In the genomic region with DNA sequence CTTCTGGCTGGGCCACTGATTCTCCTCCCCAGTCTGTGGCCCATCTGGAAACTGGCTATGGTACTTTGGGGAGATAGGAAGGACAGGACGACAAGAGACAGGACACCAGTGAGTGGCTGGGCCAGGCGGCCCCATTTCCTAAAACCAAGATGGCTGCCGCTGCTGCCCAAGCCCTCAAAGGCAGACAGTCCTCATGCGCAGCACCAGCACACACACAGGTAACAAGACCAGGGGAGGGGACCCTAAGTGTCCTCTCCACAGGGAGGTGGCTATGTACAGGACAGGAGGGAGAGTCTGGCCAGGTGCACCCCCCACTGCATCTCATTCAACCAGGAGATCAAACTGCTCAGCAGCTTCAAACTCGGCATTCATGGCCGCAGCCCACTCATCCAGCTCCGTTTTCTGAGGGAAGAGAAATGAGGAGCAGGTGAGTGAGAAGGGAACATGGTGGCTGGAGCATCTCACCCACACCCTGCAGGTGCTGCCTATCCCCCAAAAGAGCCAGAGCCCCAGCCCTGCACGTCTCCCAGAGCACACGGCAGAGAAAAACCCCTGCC, we compare ENCODE assay signal across 10 cellular contexts. TPM values are rescaled to one million over a fixed set of nuclear protein-coding genes. Genes with fewer than 3 reads are reported as not detected.
A peak's percentile ranks its signal among the peaks of the same experiment; 100 is the strongest.
DNase-seq lines count a peak whose midpoint lies in the region; ATAC-seq and TF ChIP-seq lines count a peak whose summit lies in the region.
"Had no signal": no experiment of that assay in that cellular context is flagged by ENCODE, and none has a peak within 500 bp of the region (broad histone marks: within the 10 kb centered on the region; RNA-seq: fewer than 3 reads in every experiment).

No MANE protein-coding gene starts in this region.

- no peaks in the 10 kb centered on the region for H3K9me3 Mint-ChIP-seq in activated CD8-positive, alpha-beta T cell treated with anti-CD3 and anti-CD28 coated beads, Interleukin-2, amount 10 ng/mL, durations not matched to agents 7 days and 5 days (ENCODE audit: insufficient read depth)
- H3K9me3 Mint-ChIP-seq in activated CD8-positive, alpha-beta T cell treated with anti-CD3 and anti-CD28 coated beads for 36 hours, result no peaks in the 10 kb centered on the region
- H3K9me3 Mint-ChIP-seq in natural killer cell treated with Interleukin-12 subunit alpha and Interleukin-12 subunit beta and Interleukin-15 and Interleukin-18, amount 100 ng/mL, for 72 hours, result no peaks in the 10 kb centered on the region

- no peaks in the 10 kb centered on the region for H3K27me3 Mint-ChIP-seq in activated CD8-positive, alpha-beta T cell treated with anti-CD3 and anti-CD28 coated beads, Interleukin-2, amount 10 ng/mL, durations not matched to agents 7 days and 5 days (ENCODE audit: low read depth)
- H3K27me3 Mint-ChIP-seq in activated CD8-positive, alpha-beta T cell treated with anti-CD3 and anti-CD28 coated beads for 36 hours, result no peaks in the 10 kb centered on the region
- H3K27me3 Mint-ChIP-seq in natural killer cell treated with Interleukin-12 subunit alpha and Interleukin-12 subunit beta and Interleukin-15 and Interleukin-18, amount 100 ng/mL, for 72 hours, result no peaks in the 10 kb centered on the region

- H3K9ac ChIP-seq in OCI-LY3 (ENCODE audit: low read length), result no peak overlapping the region

- 0 out of 2 replicates have a peak overlapping the region, but pooled peaks have one; percentile 22 for H3K4me2 ChIP-seq in OCI-LY3 (ENCODE audit: low read length)

- H3K4me3 Mint-ChIP-seq in activated CD8-positive, alpha-beta T cell treated with anti-CD3 and anti-CD28 coated beads, Interleukin-2, amount 10 ng/mL, durations not matched to agents 7 days and 5 days, result peak overlapping the region; percentile 4
- no peak overlapping the region for H3K4me3 Mint-ChIP-seq in activated CD8-positive, alpha-beta T cell treated with anti-CD3 and anti-CD28 coated beads for 36 hours
- peak overlapping the region; percentile 39 for H3K4me3 Mint-ChIP-seq in natural killer cell treated with Interleukin-12 subunit alpha and Interleukin-12 subunit beta and Interleukin-15 and Interleukin-18, amount 100 ng/mL, for 72 hours

- H3K4me1 Mint-ChIP-seq in activated CD8-positive, alpha-beta T cell treated with anti-CD3 and anti-CD28 coated beads, Interleukin-2, amount 10 ng/mL, durations not matched to agents 7 days and 5 days (ENCODE audit: low read depth), result peaks cover 63% of the 10 kb centered on the region
- H3K4me1 Mint-ChIP-seq in activated CD8-positive, alpha-beta T cell treated with anti-CD3 and anti-CD28 coated beads for 36 hours (ENCODE audit: low read depth), result peaks cover 34% of the 10 kb centered on the region
- peaks cover 20 to 45% of the 10 kb centered on the region in 2 donors for H3K4me1 Mint-ChIP-seq in natural killer cell treated with Interleukin-12 subunit alpha and Interleukin-12 subunit beta and Interleukin-15 and Interleukin-18, amount 100 ng/mL, for 72 hours (ENCODE audit: low read depth in 2 of 2)

- DNase-seq in activated CD8-positive, alpha-beta T cell treated with anti-CD3 and anti-CD28 coated beads, Interleukin-2, amount 10 ng/mL, durations not matched to agents 7 days and 5 days, result no peak
- no peak for DNase-seq in activated CD8-positive, alpha-beta T cell treated with anti-CD3 and anti-CD28 coated beads for 36 hours
- DNase-seq in natural killer cell treated with Interleukin-12 subunit alpha and Interleukin-12 subunit beta and Interleukin-15 and Interleukin-18, amount 100 ng/mL, for 72 hours (ENCODE audit: low spot score), result peak; percentile 60
- DNase-seq in NCI-H2081 treated with DMSO at 0.1 percent for 48 hours (lab: John Stamatoyannopoulos, UW), result no peak
- DNase-seq: heart left ventricle, NCI-H2171 had no signal

- TF ChIP-seq CTCF in activated CD8-positive, alpha-beta T cell treated with anti-CD3 and anti-CD28 coated beads for 36 hours (IDR thresholded peaks at IDR 0.05), result no peak
- TF ChIP-seq CTCF in OCI-LY3 (IDR thresholded peaks at IDR 0.05; ENCODE audit: low read depth, low read length), result no peak

- no peaks in the 10 kb centered on the region for H3K9me3 ChIP-seq in OCI-LY3 (ENCODE audit: insufficient read depth, low read length)
- H3K9me3 ChIP-seq: body of pancreas, heart left ventricle had no signal

- H4K20me1 ChIP-seq in OCI-LY3 (ENCODE audit: insufficient read depth, low read length), result peaks cover 8% of the 10 kb centered on the region; the same call in 1 of the 2 replicates

- H3K27ac Mint-ChIP-seq in activated CD8-positive, alpha-beta T cell treated with anti-CD3 and anti-CD28 coated beads, Interleukin-2, amount 10 ng/mL, durations not matched to agents 7 days and 5 days, result peak overlapping the region; percentile 72
- no peak overlapping the region for H3K27ac Mint-ChIP-seq in activated CD8-positive, alpha-beta T cell treated with anti-CD3 and anti-CD28 coated beads for 36 hours
- peak overlapping the region in 1 of 2 donors; percentile 20 for H3K27ac Mint-ChIP-seq in natural killer cell treated with Interleukin-12 subunit alpha and Interleukin-12 subunit beta and Interleukin-15 and Interleukin-18, amount 100 ng/mL, for 72 hours

- H2AFZ ChIP-seq in OCI-LY3 (ENCODE audit: low read depth, low read length), result no peak overlapping the region

- peaks cover 63% of the 10 kb centered on the region for H3K79me2 ChIP-seq in OCI-LY3 (ENCODE audit: low read length)

- no peaks in the 10 kb centered on the region for H3K27me3 ChIP-seq in OCI-LY3 (ENCODE audit: low read depth, low read length)
- H3K27me3 ChIP-seq: body of pancreas, heart left ventricle had no signal

- peaks cover 20% of the 10 kb centered on the region for H3K4me1 ChIP-seq in OCI-LY3 (ENCODE audit: low read length)

- POLR2A ChIA-PET in activated CD8-positive, alpha-beta T cell treated with anti-CD3 and anti-CD28 coated beads, Interleukin-2, amount 10 ng/mL, durations not matched to agents 7 days and 5 days (lab: Charles Lee), result interaction anchor here (1.8 kb wide), 1 partner anchor 38 kb away, joined by 4 read pairs; a partner anchor contains a TSS
- POLR2A ChIA-PET in activated CD8-positive, alpha-beta T cell treated with anti-CD3 and anti-CD28 coated beads for 36 hours (lab: Charles Lee), result interaction anchor here (2.1 kb wide), 1 partner anchor 13 kb away, joined by 6 read pairs; no protein-coding TSS in a partner anchor

- CTCF ChIA-PET in activated CD8-positive, alpha-beta T cell treated with anti-CD3 and anti-CD28 coated beads, Interleukin-2, amount 10 ng/mL, durations not matched to agents 7 days and 5 days (lab: Charles Lee), result interaction anchor here (0.7 to 2.9 kb wide), 9 partner anchors 10 to 65 kb away, joined by 3 to 16 read pairs (median 4); a partner anchor contains a TSS
- CTCF ChIA-PET in activated CD8-positive, alpha-beta T cell treated with anti-CD3 and anti-CD28 coated beads for 36 hours (lab: Charles Lee), result interaction anchor here (0.9 to 1.8 kb wide), 5 partner anchors 11 to 65 kb away, joined by 3 to 5 read pairs (median 3); a partner anchor contains a TSS

- no peak for ATAC-seq in activated CD8-positive, alpha-beta T cell treated with anti-CD3 and anti-CD28 coated beads, Interleukin-2, amount 10 ng/mL, durations not matched to agents 7 days and 5 days
- ATAC-seq in activated CD8-positive, alpha-beta T cell treated with anti-CD3 and anti-CD28 coated beads for 36 hours, result no peak
- ATAC-seq in natural killer cell treated with Interleukin-12 subunit alpha and Interleukin-12 subunit beta and Interleukin-15 and Interleukin-18, amount 100 ng/mL, for 72 hours, result no peak
- ATAC-seq in HG03439 (IDR thresholded peaks at IDR 0.05; ENCODE audit: unreplicated experiment), result no peak

- peaks cover 72% of the 10 kb centered on the region for H3K36me3 Mint-ChIP-seq in activated CD8-positive, alpha-beta T cell treated with anti-CD3 and anti-CD28 coated beads, Interleukin-2, amount 10 ng/mL, durations not matched to agents 7 days and 5 days (ENCODE audit: low read depth)
- peaks cover 62% of the 10 kb centered on the region for H3K36me3 Mint-ChIP-seq in activated CD8-positive, alpha-beta T cell treated with anti-CD3 and anti-CD28 coated beads for 36 hours (ENCODE audit: low read depth)
- peaks cover 10% of the 10 kb centered on the region for H3K36me3 Mint-ChIP-seq in natural killer cell treated with Interleukin-12 subunit alpha and Interleukin-12 subunit beta and Interleukin-15 and Interleukin-18, amount 100 ng/mL, for 72 hours

- peaks cover 59% of the 10 kb centered on the region for H3K36me3 ChIP-seq in OCI-LY3 (replicated peaks; ENCODE audit: low read depth, low read length)
- H3K36me3 ChIP-seq: heart left ventricle had no signal

- no peak overlapping the region for H3K4me3 ChIP-seq in OCI-LY3 (ENCODE audit: low read length)
- H3K4me3 ChIP-seq: body of pancreas, heart left ventricle had no signal

- intact Hi-C loops in activated CD8-positive, alpha-beta T cell treated with anti-CD3 and anti-CD28 coated beads for 36 hours (cut with micrococcal nuclease), result no loop called here

- peak overlapping the region; percentile 33 for H3K27ac ChIP-seq in OCI-LY3 (ENCODE audit: low read length)
- H3K27ac ChIP-seq: body of pancreas had no signal

RNA-seq across cellular contexts. Expression of a gene that starts 5.0 kb away (rescaled TPM):
- total RNA-seq in activated CD8-positive, alpha-beta T cell treated with anti-CD3 and anti-CD28 coated beads, Interleukin-2, amount 10 ng/mL, durations not matched to agents 7 days and 5 days, result 100 to 1,000 TPM; 127 to 129 TPM
- 100 to 1,000 TPM; 112 TPM for total RNA-seq in activated CD8-positive, alpha-beta T cell treated with anti-CD3 and anti-CD28 coated beads for 36 hours
- 100 to 1,000 TPM in 1 of 2 donors, 10 to 100 TPM in 1; 59.2 to 140 TPM for total RNA-seq in natural killer cell treated with Interleukin-12 subunit alpha and Interleukin-12 subunit beta and Interleukin-15 and Interleukin-18, amount 100 ng/mL, for 72 hours

RNA-seq across cellular contexts. Expression of a gene that starts 5.2 kb away (rescaled TPM):
- 10 to 100 TPM; 28.0 to 28.8 TPM for total RNA-seq in activated CD8-positive, alpha-beta T cell treated with anti-CD3 and anti-CD28 coated beads, Interleukin-2, amount 10 ng/mL, durations not matched to agents 7 days and 5 days
- total RNA-seq in activated CD8-positive, alpha-beta T cell treated with anti-CD3 and anti-CD28 coated beads for 36 hours, result 10 to 100 TPM; 27.1 to 28.2 TPM
- 10 to 100 TPM; 34.1 to 36.5 TPM for total RNA-seq in natural killer cell treated with Interleukin-12 subunit alpha and Interleukin-12 subunit beta and Interleukin-15 and Interleukin-18, amount 100 ng/mL, for 72 hours

RNA-seq across cellular contexts. Expression of a gene that starts 17.1 kb away (rescaled TPM):
- 100 to 1,000 TPM; 116 to 131 TPM for total RNA-seq in activated CD8-positive, alpha-beta T cell treated with anti-CD3 and anti-CD28 coated beads, Interleukin-2, amount 10 ng/mL, durations not matched to agents 7 days and 5 days
- 100 to 1,000 TPM; 103 TPM for total RNA-seq in activated CD8-positive, alpha-beta T cell treated with anti-CD3 and anti-CD28 coated beads for 36 hours
- total RNA-seq in natural killer cell treated with Interleukin-12 subunit alpha and Interleukin-12 subunit beta and Interleukin-15 and Interleukin-18, amount 100 ng/mL, for 72 hours, result 100 to 1,000 TPM; 132 to 149 TPM

RNA-seq across cellular contexts. Expression of a gene that starts 20.5 kb away (rescaled TPM):
- total RNA-seq in activated CD8-positive, alpha-beta T cell treated with anti-CD3 and anti-CD28 coated beads, Interleukin-2, amount 10 ng/mL, durations not matched to agents 7 days and 5 days, result 1 to 10 TPM; 7.1 to 7.5 TPM
- total RNA-seq in activated CD8-positive, alpha-beta T cell treated with anti-CD3 and anti-CD28 coated beads for 36 hours, result 1 to 10 TPM; 6.6 to 7.6 TPM
- 10 to 100 TPM; 14.2 to 34.7 TPM for total RNA-seq in natural killer cell treated with Interleukin-12 subunit alpha and Interleukin-12 subunit beta and Interleukin-15 and Interleukin-18, amount 100 ng/mL, for 72 hours
- total RNA-seq: Daoy had no signal

RNA-seq across cellular contexts. Expression of a gene that starts 32.8 kb away (rescaled TPM):
- 10 to 100 TPM; 25.3 to 26.1 TPM for total RNA-seq in activated CD8-positive, alpha-beta T cell treated with anti-CD3 and anti-CD28 coated beads, Interleukin-2, amount 10 ng/mL, durations not matched to agents 7 days and 5 days
- total RNA-seq in activated CD8-positive, alpha-beta T cell treated with anti-CD3 and anti-CD28 coated beads for 36 hours, result 10 to 100 TPM; 12.4 to 17.5 TPM
- total RNA-seq in natural killer cell treated with Interleukin-12 subunit alpha and Interleukin-12 subunit beta and Interleukin-15 and Interleukin-18, amount 100 ng/mL, for 72 hours, result 10 to 100 TPM; 18.6 to 30.7 TPM
